30 cellular contexts compared by ENCODE assay signal in the genomic region with DNA sequence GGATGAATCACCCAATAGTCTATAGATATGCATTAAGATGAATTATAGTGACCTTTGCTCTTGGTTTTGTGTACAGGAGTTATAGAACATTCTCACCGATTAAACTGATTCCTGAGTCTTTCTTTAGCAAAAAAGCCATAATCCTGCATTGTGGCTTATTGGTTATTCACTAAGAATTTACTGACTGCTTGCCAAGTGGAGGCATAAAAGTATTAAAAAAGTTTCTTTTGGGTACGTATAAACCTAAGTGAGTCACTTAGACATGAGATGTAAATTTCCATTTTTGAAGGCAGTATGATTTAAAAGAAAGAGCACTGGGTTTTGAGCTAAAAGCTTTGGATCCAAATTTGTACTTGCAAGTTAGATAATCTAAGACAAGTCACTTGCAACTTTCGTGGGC.
DNase-seq lines count a peak whose midpoint lies in the region; ATAC-seq, FAIRE-seq and TF ChIP-seq lines count a peak whose summit lies in the region.
"Had no signal": no experiment of that assay in that cellular context is flagged by ENCODE, and none has a peak within 500 bp of the region (broad histone marks: within the 10 kb centered on the region; RNA-seq: fewer than 3 reads in every experiment).

No MANE protein-coding gene starts in this region.

- ATAC-seq in HG03460 (IDR thresholded peaks at IDR 0.05; ENCODE audit: unreplicated experiment) (no peak), HG03432 (IDR thresholded peaks at IDR 0.05; ENCODE audit: unreplicated experiment) (no peak)
- ATAC-seq: activated CD4-positive, CD25-positive, alpha-beta regulatory T cell treated with anti-CD3 and anti-CD28 coated beads, Interleukin-2, amount 50 U/mL, for 24 hours; gastrocnemius medialis; K562; naive thymus-derived CD8-positive, alpha-beta T cell; stimulated activated naive B cell treated with anti-CD40 and anti-IgM and Interleukin-4, amounts not matched to agents 10 μg/mL and 1 μg/mL and 100 μg/mL, for 72 hours had no signal

- no peak overlapping the region for H3K4me3 Mint-ChIP-seq in astrocyte (ENCODE audit: unreplicated experiment)
- H3K4me3 Mint-ChIP-seq: naive thymus-derived CD8-positive, alpha-beta T cell; stimulated activated naive B cell treated with anti-CD40 and anti-IgM and Interleukin-4, amounts not matched to agents 10 μg/mL and 1 μg/mL and 100 μg/mL, for 72 hours had no signal

- peaks cover 8% of the 10 kb centered on the region for H3K36me3 Mint-ChIP-seq in astrocyte (ENCODE audit: low read depth, unreplicated experiment)

- peaks cover 99% of the 10 kb centered on the region for H3K4me1 ChIP-seq in KMS-11 (ENCODE audit: low read depth, poor library complexity, severe bottlenecking)
- peaks cover 25% of the 10 kb centered on the region for H3K4me1 ChIP-seq in astrocyte (ENCODE audit: insufficient read depth, low read length)
- H3K4me1 ChIP-seq: testis had no signal

- DNase-seq in AG20443 (ENCODE audit: low spot score), result peak; percentile 26
- DNase-seq in astrocyte (ENCODE audit: low read depth), result peak; percentile 81
- DNase-seq in fibroblast of villous mesenchyme (ENCODE audit: low read depth), result peak; percentile 70
- DNase-seq in T-helper 1 cell, result no peak
- DNase-seq in hepatic stellate cell (ENCODE audit: low spot score), result no peak
- DNase-seq: activated CD8-positive, alpha-beta memory T cell treated with anti-CD3 and anti-CD28 coated beads for 24 hours; activated naive CD4-positive, alpha-beta T cell; activated T-cell treated with anti-CD3 and anti-CD28 coated beads, Interleukin-2, amount 50 U/mL, for 1 hour; adrenal gland; caudate nucleus; COR-L47; DND-41; gastrocnemius medialis; midbrain; naive thymus-derived CD8-positive, alpha-beta T cell; NCI-H146; NCI-H510A; SIG-M5; spleen; stimulated activated CD4-positive, alpha-beta T cell treated with anti-CD3 and anti-CD28 coated beads, Interleukin-2, amount 100 ng/mL, for 48 hours; stimulated activated naive B cell treated with anti-CD40 and anti-IgM and Interleukin-4, amounts not matched to agents 10 μg/mL and 1 μg/mL and 100 μg/mL, for 72 hours; testis had no signal

- H3K4me3 ChIP-seq in KMS-11 (IDR thresholded peaks at IDR 0.05; ENCODE audit: insufficient read depth, low read depth, low read length), result no peak overlapping the region
- no peak overlapping the region for H3K4me3 ChIP-seq in astrocyte (ENCODE audit: insufficient read depth, low read depth, low read length)
- no peak overlapping the region for H3K4me3 ChIP-seq in fibroblast of villous mesenchyme (ENCODE audit: low read depth, low read length)
- H3K4me3 ChIP-seq: adrenal gland; BLaER1 treated with 17β-estradiol and CSF1 and Interleukin-3, amounts not matched to agents 10 nM and 100 nM; gastrocnemius medialis; K562; spleen; testis; vagina had no signal

- H3K4me2 ChIP-seq in KMS-11 (peak overlapping the region; percentile 78), astrocyte (ENCODE audit: low read length) (peak overlapping the region; percentile 23)
- H3K4me2 ChIP-seq: BLaER1 treated with 17β-estradiol and CSF1 and Interleukin-3, amounts not matched to agents 10 nM and 100 nM had no signal

- no peaks in the 10 kb centered on the region for H3K9me3 ChIP-seq in astrocyte (ENCODE audit: insufficient read depth, low read depth, low read length)
- H3K9me3 ChIP-seq: adrenal gland, gastrocnemius medialis, spleen, testis, vagina had no signal

- H2AFZ ChIP-seq in KMS-11 (ENCODE audit: low read depth) (no peak overlapping the region), astrocyte (ENCODE audit: low read depth, low read length) (no peak overlapping the region)

- H3K27me3 ChIP-seq in KMS-11 (ENCODE audit: insufficient read depth, low read depth), result no peaks in the 10 kb centered on the region
- no peaks in the 10 kb centered on the region for H3K27me3 ChIP-seq in astrocyte (ENCODE audit: insufficient read depth, low read length)
- H3K27me3 ChIP-seq: adrenal gland; BLaER1 treated with 17β-estradiol and CSF1 and Interleukin-3, amounts not matched to agents 10 nM and 100 nM; gastrocnemius medialis; spleen; testis; vagina had no signal

- H3K9me3 Mint-ChIP-seq in astrocyte (ENCODE audit: unreplicated experiment), result no peaks in the 10 kb centered on the region
- H3K9me3 Mint-ChIP-seq: naive thymus-derived CD8-positive, alpha-beta T cell had no signal

- H3K27ac ChIP-seq in KMS-11, result no peak overlapping the region
- H3K27ac ChIP-seq in astrocyte (ENCODE audit: low read depth, low read length), result no peak overlapping the region
- H3K27ac ChIP-seq: adrenal gland; BLaER1 treated with 17β-estradiol and CSF1 and Interleukin-3, amounts not matched to agents 10 nM and 100 nM; gastrocnemius medialis; spleen; testis had no signal

- H3K79me2 ChIP-seq in KMS-11 (ENCODE audit: insufficient read depth, low read depth) (peaks cover 92% of the 10 kb centered on the region), astrocyte (ENCODE audit: insufficient read depth, low read length) (peaks cover 97% of the 10 kb centered on the region)

- H3K9ac ChIP-seq in KMS-11 (no peak overlapping the region), astrocyte (ENCODE audit: low read length) (no peak overlapping the region)
- H3K9ac ChIP-seq: BLaER1 treated with 17β-estradiol and CSF1 and Interleukin-3, amounts not matched to agents 10 nM and 100 nM had no signal

- H3K36me3 ChIP-seq in KMS-11 (ENCODE audit: insufficient read depth) (no peaks in the 10 kb centered on the region; the same call in 1 of the 2 replicates), astrocyte (ENCODE audit: insufficient read depth, low read length) (no peaks in the 10 kb centered on the region)
- H3K36me3 ChIP-seq: adrenal gland, gastrocnemius medialis, spleen, vagina had no signal

- no peaks in the 10 kb centered on the region for H3K27me3 Mint-ChIP-seq in astrocyte (ENCODE audit: low read depth, unreplicated experiment)
- H3K27me3 Mint-ChIP-seq: naive thymus-derived CD8-positive, alpha-beta T cell; stimulated activated naive B cell treated with anti-CD40 and anti-IgM and Interleukin-4, amounts not matched to agents 10 μg/mL and 1 μg/mL and 100 μg/mL, for 72 hours had no signal

- TF ChIP-seq CTCF in KMS-11 (conservative IDR thresholded peaks at IDR 0.05; ENCODE audit: low read depth, low read length) (no peak), astrocyte (IDR thresholded peaks at IDR 0.05; ENCODE audit: insufficient read depth, low read depth, low read length) (no peak), fibroblast of villous mesenchyme (IDR thresholded peaks at IDR 0.05; ENCODE audit: insufficient read depth, low read depth, low read length) (no peak)

- FAIRE-seq in astrocyte (lab: Jason Lieb, UNC), result no peak
- FAIRE-seq: K562, keratinocyte had no signal

- H4K20me1 ChIP-seq in KMS-11 (ENCODE audit: insufficient read depth) (no peaks in the 10 kb centered on the region), astrocyte (ENCODE audit: insufficient read depth, low read length) (peaks cover 39% of the 10 kb centered on the region)
- H4K20me1 ChIP-seq: BLaER1 treated with 17β-estradiol and CSF1 and Interleukin-3, amounts not matched to agents 10 nM and 100 nM had no signal

- no peak overlapping the region for H3K27ac Mint-ChIP-seq in astrocyte (ENCODE audit: unreplicated experiment)
- H3K27ac Mint-ChIP-seq: stimulated activated naive B cell treated with anti-CD40 and anti-IgM and Interleukin-4, amounts not matched to agents 10 μg/mL and 1 μg/mL and 100 μg/mL, for 72 hours had no signal

- H3K4me1 Mint-ChIP-seq in astrocyte (ENCODE audit: low read depth, unreplicated experiment), result peaks cover 34% of the 10 kb centered on the region

Comparison
In these comparisons a context has a peak if more than half of its experiments do, and no peak if none do; other contexts are left out.
1. DNase-seq: peak in AG20443 (single experiment), astrocyte (single experiment) and fibroblast of villous mesenchyme (single experiment); none in T-helper 1 cell (0 of 5) and hepatic stellate cell (single experiment).